Comparison of ENCODE assay signal across 11 cellular contexts in the genomic region with DNA sequence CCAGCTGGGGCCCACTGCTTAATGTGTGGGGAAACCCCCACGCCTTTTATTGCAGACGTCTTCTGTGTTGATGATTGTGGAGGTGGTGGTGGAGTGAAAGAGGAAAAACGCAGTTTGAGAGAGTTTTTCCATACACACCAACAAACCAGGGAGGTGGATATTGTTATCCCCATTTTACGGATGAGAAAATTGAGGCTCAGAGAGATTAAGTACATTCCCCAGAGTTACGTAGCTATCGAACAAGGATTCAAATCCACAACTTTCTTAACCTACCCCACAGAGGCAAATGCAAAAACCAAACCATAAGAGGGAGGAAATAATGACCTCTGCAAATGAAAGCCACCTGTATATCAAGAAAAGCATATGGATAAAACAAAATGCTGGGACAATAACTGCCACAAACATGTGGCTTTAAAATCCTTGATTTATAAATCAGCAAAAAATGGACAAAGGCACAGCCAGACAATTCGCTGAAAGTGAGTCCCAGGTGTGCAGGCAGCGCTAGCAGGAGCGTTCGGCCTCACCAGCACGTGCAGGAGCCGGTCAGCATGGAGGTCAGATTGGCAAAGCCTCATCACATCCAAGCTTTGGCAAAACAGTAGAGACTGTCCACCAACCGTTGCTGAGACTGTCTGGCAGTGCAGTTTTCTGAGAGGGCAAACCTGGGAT. TPM values are rescaled to one million over a fixed set of nuclear protein-coding genes. Genes with fewer than 3 reads are reported as not detected.
DNase-seq lines count a peak whose midpoint lies in the region; ATAC-seq and TF ChIP-seq lines count a peak whose summit lies in the region.
"Had no signal": no experiment of that assay in that cellular context is flagged by ENCODE, and none has a peak within 500 bp of the region (broad histone marks: within the 10 kb centered on the region; RNA-seq: fewer than 3 reads in every experiment).

No MANE protein-coding gene starts in this region.

- no peaks in the 10 kb centered on the region for H3K36me3 ChIP-seq in lower lobe of right lung
- H3K36me3 ChIP-seq in tibial artery = no peaks in the 10 kb centered on the region

- DNase-seq in activated naive CD4-positive, alpha-beta T cell treated with Interleukin-2 at 50 U/mL for 16 hours = no peak
- no peak for DNase-seq in activated T-helper 2 cell treated with anti-CD3 and anti-CD28 coated beads, Interferon-gamma antibody, Interleukin-2, Interleukin-4, amounts not matched to agents 10 μg/mL and 5 μg/mL and 100 μg/mL, durations not matched to agents 14 hours and 24 hours and 36 hours (ENCODE audit: low spot score)
- no peak for DNase-seq in lower lobe of right lung
- no peak for DNase-seq in tibial artery
- no peak for DNase-seq in NCI-H524 treated with DMSO at 0.1 percent for 48 hours (lab: John Stamatoyannopoulos, UW)
- DNase-seq in C1 segment of cervical spinal cord (lab: John Stamatoyannopoulos, UW) = no peak
- DNase-seq: NCI-H524 had no signal

- intact Hi-C loops in activated T-helper 2 cell treated with anti-CD3 and anti-CD28 coated beads, Interferon-gamma antibody, Interleukin-2, Interleukin-4, amounts not matched to agents 10 μg/mL and 5 μg/mL and 100 μg/mL, durations not matched to agents 14 hours and 24 hours and 36 hours (cut with micrococcal nuclease) = no loop called here
- intact Hi-C loops in lower lobe of right lung (cut with DNase I) = no loop called here
- intact Hi-C loops in tibial artery (cut with DNase I; ENCODE audit: low total_unique reads) = loop anchor here (5.0 kb wide), 1 partner anchor 139 kb away; no protein-coding TSS in a partner anchor

- no peaks in the 10 kb centered on the region for H3K9me3 Mint-ChIP-seq in activated naive CD4-positive, alpha-beta T cell treated with anti-CD3 and anti-CD28 coated beads, Interleukin-2, amount 50 U/mL, for 24 hours
- no peaks in the 10 kb centered on the region for H3K9me3 Mint-ChIP-seq in activated T-helper 2 cell treated with anti-CD3 and anti-CD28 coated beads, Interferon-gamma antibody, Interleukin-2, Interleukin-4, amounts not matched to agents 10 μg/mL and 5 μg/mL and 100 μg/mL, durations not matched to agents 14 hours and 24 hours and 36 hours

- TF ChIP-seq CTCF in lower lobe of right lung (IDR thresholded peaks at IDR 0.05) (no peak), tibial artery (IDR thresholded peaks at IDR 0.05) (no peak)

- peaks cover 26% of the 10 kb centered on the region for H3K4me1 ChIP-seq in lower lobe of right lung
- peaks cover 0 to 39% (median 15%) of the 10 kb centered on the region in 4 donors for H3K4me1 ChIP-seq in tibial artery

- peaks cover 31% of the 10 kb centered on the region for H3K4me1 Mint-ChIP-seq in activated naive CD4-positive, alpha-beta T cell treated with anti-CD3 and anti-CD28 coated beads, Interleukin-2, amount 50 U/mL, for 24 hours
- H3K4me1 Mint-ChIP-seq in activated T-helper 2 cell treated with anti-CD3 and anti-CD28 coated beads, Interferon-gamma antibody, Interleukin-2, Interleukin-4, amounts not matched to agents 10 μg/mL and 5 μg/mL and 100 μg/mL, durations not matched to agents 14 hours and 24 hours and 36 hours (ENCODE audit: low read depth) = peaks cover 15% of the 10 kb centered on the region

- H3K27me3 ChIP-seq in lower lobe of right lung (ENCODE audit: low read depth) (no peaks in the 10 kb centered on the region), tibial artery (no peaks in the 10 kb centered on the region)

- H3K27ac ChIP-seq in lower lobe of right lung = peak overlapping the region; percentile 75
- peak overlapping the region; percentile 28 to 39 for H3K27ac ChIP-seq in tibial artery
- H3K27ac ChIP-seq: epithelial cell of prostate had no signal

- H3K4me3 Mint-ChIP-seq in activated naive CD4-positive, alpha-beta T cell treated with anti-CD3 and anti-CD28 coated beads, Interleukin-2, amount 50 U/mL, for 24 hours = peak overlapping the region; percentile 72
- H3K4me3 Mint-ChIP-seq in activated T-helper 2 cell treated with anti-CD3 and anti-CD28 coated beads, Interferon-gamma antibody, Interleukin-2, Interleukin-4, amounts not matched to agents 10 μg/mL and 5 μg/mL and 100 μg/mL, durations not matched to agents 14 hours and 24 hours and 36 hours (ENCODE audit: low read depth) = no peak overlapping the region

- ATAC-seq in lower lobe of right lung (no peak), HG02610 (IDR thresholded peaks at IDR 0.05; ENCODE audit: unreplicated experiment) (no peak)

- no peaks in the 10 kb centered on the region for H3K27me3 Mint-ChIP-seq in activated naive CD4-positive, alpha-beta T cell treated with anti-CD3 and anti-CD28 coated beads, Interleukin-2, amount 50 U/mL, for 24 hours
- peaks cover 2% of the 10 kb centered on the region for H3K27me3 Mint-ChIP-seq in activated T-helper 2 cell treated with anti-CD3 and anti-CD28 coated beads, Interferon-gamma antibody, Interleukin-2, Interleukin-4, amounts not matched to agents 10 μg/mL and 5 μg/mL and 100 μg/mL, durations not matched to agents 14 hours and 24 hours and 36 hours (ENCODE audit: low read depth)

- H3K9me3 ChIP-seq in lower lobe of right lung = no peaks in the 10 kb centered on the region
- no peaks in the 10 kb centered on the region for H3K9me3 ChIP-seq in tibial artery

- H3K36me3 Mint-ChIP-seq in activated naive CD4-positive, alpha-beta T cell treated with anti-CD3 and anti-CD28 coated beads, Interleukin-2, amount 50 U/mL, for 24 hours = no peaks in the 10 kb centered on the region
- no peaks in the 10 kb centered on the region for H3K36me3 Mint-ChIP-seq in activated T-helper 2 cell treated with anti-CD3 and anti-CD28 coated beads, Interferon-gamma antibody, Interleukin-2, Interleukin-4, amounts not matched to agents 10 μg/mL and 5 μg/mL and 100 μg/mL, durations not matched to agents 14 hours and 24 hours and 36 hours (ENCODE audit: low read depth)

- peak overlapping the region; percentile 88 for H3K27ac Mint-ChIP-seq in activated naive CD4-positive, alpha-beta T cell treated with anti-CD3 and anti-CD28 coated beads, Interleukin-2, amount 50 U/mL, for 24 hours
- peak overlapping the region; percentile 36 for H3K27ac Mint-ChIP-seq in activated T-helper 2 cell treated with anti-CD3 and anti-CD28 coated beads, Interferon-gamma antibody, Interleukin-2, Interleukin-4, amounts not matched to agents 10 μg/mL and 5 μg/mL and 100 μg/mL, durations not matched to agents 14 hours and 24 hours and 36 hours

- H3K4me3 ChIP-seq in lower lobe of right lung (peak overlapping the region; percentile 10), tibial artery (no peak overlapping the region)

RNA-seq across cellular contexts. Expression of a gene that starts 12.6 kb away (rescaled TPM):
- 0.23 TPM in 1 of 2 replicates, not detected in the other for total RNA-seq in activated T-helper 2 cell treated with anti-CD3 and anti-CD28 coated beads, Interferon-gamma antibody, Interleukin-2, Interleukin-4, amounts not matched to agents 10 μg/mL and 5 μg/mL and 100 μg/mL, durations not matched to agents 14 hours and 24 hours and 36 hours
- total RNA-seq in lower lobe of right lung = 60.1 TPM

RNA-seq across cellular contexts. Expression of a gene that starts 24.2 kb away (rescaled TPM):
- 254 and 256 TPM in 2 replicates for total RNA-seq in activated T-helper 2 cell treated with anti-CD3 and anti-CD28 coated beads, Interferon-gamma antibody, Interleukin-2, Interleukin-4, amounts not matched to agents 10 μg/mL and 5 μg/mL and 100 μg/mL, durations not matched to agents 14 hours and 24 hours and 36 hours
- 180 TPM for total RNA-seq in lower lobe of right lung

RNA-seq across cellular contexts. Expression of a gene that starts 36.8 kb away (rescaled TPM):
- not detected in 2 replicates for total RNA-seq in activated T-helper 2 cell treated with anti-CD3 and anti-CD28 coated beads, Interferon-gamma antibody, Interleukin-2, Interleukin-4, amounts not matched to agents 10 μg/mL and 5 μg/mL and 100 μg/mL, durations not matched to agents 14 hours and 24 hours and 36 hours
- total RNA-seq in lower lobe of right lung = not detected
- total RNA-seq: kidney epithelial cell had no signal

Comparison
In these comparisons a context has a peak if more than half of its experiments do, and no peak if none do; other contexts are left out.
1. RNA of a gene that starts 12.6 kb away (total RNA-seq): 60.1 TPM in lower lobe of right lung (single experiment); 0.23 TPM in activated T-helper 2 cell treated with anti-CD3 and anti-CD28 coated beads, Interferon-gamma antibody, Interleukin-2, Interleukin-4, amounts not matched to agents 10 μg/mL and 5 μg/mL and 100 μg/mL, durations not matched to agents 14 hours and 24 hours and 36 hours; every median in the first group is over 10 times any median in the second.